In the genomic region with DNA sequence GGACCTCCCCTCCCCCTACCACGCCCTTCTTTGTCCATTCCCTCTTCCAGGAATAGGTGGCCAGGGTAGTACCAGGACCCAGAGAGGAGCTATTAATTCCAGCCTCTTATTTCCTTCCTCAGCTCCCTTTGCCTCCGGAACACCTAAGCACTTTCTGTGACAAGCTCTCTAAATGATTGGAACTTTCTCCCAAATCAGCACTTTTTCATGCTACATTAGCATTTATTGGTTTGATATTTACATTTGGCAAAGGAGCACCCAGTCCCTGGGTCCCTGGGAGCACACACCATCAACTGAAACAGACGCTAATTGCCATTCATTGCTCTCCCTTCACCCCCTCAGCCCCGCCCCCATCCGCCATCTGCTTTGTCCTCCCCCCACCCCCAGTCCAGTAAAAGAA, we compare ENCODE assay signal across 15 cellular contexts.
"Had no signal": no experiment of that assay in that cellular context is flagged by ENCODE, and none has a peak within 500 bp of the region (broad histone marks: within the 10 kb centered on the region; RNA-seq: fewer than 3 reads in every experiment).

No MANE protein-coding gene starts in this region.

- H3K36me3 ChIP-seq: brain microvascular endothelial cell, esophagus muscularis mucosa, tibial artery had no signal

- H3K4me3 ChIP-seq: esophagus muscularis mucosa, lung, skin epidermis, tibial artery had no signal

- H3K27ac ChIP-seq: brain microvascular endothelial cell, esophagus muscularis mucosa, skin epidermis, tibial artery had no signal

- H3K27me3 ChIP-seq: brain microvascular endothelial cell, esophagus muscularis mucosa, tibial artery had no signal

- DNase-seq: activated B cell treated with CpG ODN at 0.5 μM for 24 hours; activated CD4-positive, alpha-beta T cell treated with anti-CD3 and anti-CD28 coated beads, Interleukin-2, amount 10 ng/mL, durations not matched to agents 7 days and 5 days; activated T-cell treated with anti-CD3 and anti-CD28 coated beads, Interleukin-2, amount 50 U/mL, for 1 hour; amniotic stem cell; brain microvascular endothelial cell; dermis blood vessel endothelial cell; glutamatergic neuron; left colon; naive thymus-derived CD4-positive, alpha-beta T cell; T-helper 2 cell; tibial artery had no signal

- ATAC-seq: left colon; naive thymus-derived CD4-positive, alpha-beta T cell had no signal

- H3K9me3 Mint-ChIP-seq: activated naive CD4-positive, alpha-beta T cell treated with anti-CD3 and anti-CD28 coated beads, Interleukin-2, amount 50 U/mL, for 72 hours had no signal

- H3K4me3 Mint-ChIP-seq: activated B cell treated with CpG ODN at 0.5 μM for 24 hours; activated CD4-positive, alpha-beta T cell treated with anti-CD3 and anti-CD28 coated beads, Interleukin-2, amount 10 ng/mL, durations not matched to agents 7 days and 5 days had no signal

- H3K27ac Mint-ChIP-seq: activated B cell treated with CpG ODN at 0.5 μM for 24 hours; activated CD4-positive, alpha-beta T cell treated with anti-CD3 and anti-CD28 coated beads, Interleukin-2, amount 10 ng/mL, durations not matched to agents 7 days and 5 days had no signal

- H3K27me3 Mint-ChIP-seq: activated B cell treated with CpG ODN at 0.5 μM for 24 hours had no signal
